Comparison of ENCODE assay signal across 8 cellular contexts in genomic region chr12:44317651-44318126, GRCh38.
A peak's percentile ranks its signal among the peaks of the same experiment; 100 is the strongest.
DNase-seq lines count a peak whose midpoint lies in the region; ATAC-seq and TF ChIP-seq lines count a peak whose summit lies in the region.

No MANE protein-coding gene starts in this region.

- H3K4me3 ChIP-seq in GM12875 (ENCODE audit: low read depth, low read length), result no peak overlapping the region
- H3K4me3 ChIP-seq in astrocyte of the cerebellum (ENCODE audit: low read depth, low read length), result no peak overlapping the region
- no peak overlapping the region for H3K4me3 ChIP-seq in neural cell (ENCODE audit: low read length)

- no peak for TF ChIP-seq EP300 in neural cell (conservative IDR thresholded peaks at IDR 0.05; ENCODE audit: poor library complexity, severe bottlenecking)

- no peak overlapping the region for H3K9ac ChIP-seq in neural cell (ENCODE audit: low read length)

- no peaks in the 10 kb centered on the region for H3K79me2 ChIP-seq in neural cell (replicated peaks; ENCODE audit: insufficient read depth, low read length)

- no peak overlapping the region for H3K4me2 ChIP-seq in neural cell (ENCODE audit: low read length)

- peak; percentile 68 for TF ChIP-seq RAD21 in neural cell (conservative IDR thresholded peaks at IDR 0.05)

- TF ChIP-seq CTCF in 22Rv1 (IDR thresholded peaks at IDR 0.05) (peak; percentile 85), GM12875 (IDR thresholded peaks at IDR 0.05; ENCODE audit: borderline replicate concordance, insufficient read depth, low read depth, low read length) (peak; percentile 54; the same call in 1 of the 2 replicates), astrocyte of the cerebellum (IDR thresholded peaks at IDR 0.05; ENCODE audit: low read depth, low read length, missing control alignments) (peak; percentile 69), neural cell (IDR thresholded peaks at IDR 0.05; ENCODE audit: poor library complexity, severe bottlenecking) (peak; percentile 59)

- no peaks in the 10 kb centered on the region for H3K9me3 ChIP-seq in neural cell (ENCODE audit: low read length)

- H3K9me2 ChIP-seq in neural cell (ENCODE audit: insufficient read depth, low read length), result no peaks in the 10 kb centered on the region

- H4K20me1 ChIP-seq in neural cell (ENCODE audit: insufficient read depth), result no peaks in the 10 kb centered on the region

- no peak overlapping the region for H2AFZ ChIP-seq in neural cell (ENCODE audit: low read depth, low read length)

- H3F3A ChIP-seq in neural cell (ENCODE audit: insufficient read depth, low read length, poor library complexity, severe bottlenecking), result no peaks in the 10 kb centered on the region

- ATAC-seq in HG02642 (IDR thresholded peaks at IDR 0.05; ENCODE audit: poor library complexity, unreplicated experiment), result peak; percentile 81

- no peaks in the 10 kb centered on the region for H3K27me3 ChIP-seq in neural cell (ENCODE audit: insufficient read depth, low read depth, low read length)

- H3K27ac ChIP-seq in 22Rv1, result no peak overlapping the region
- H3K27ac ChIP-seq in neural cell (ENCODE audit: low read length), result no peak overlapping the region

- in situ Hi-C loops in astrocyte of the cerebellum (cut with HindIII; ENCODE audit: low sequenced_read_pairs), result no loop called here

- DNase-seq in NCI-H1105 treated with DMSO at 0.1 percent for 48 hours (lab: John Stamatoyannopoulos, UW) (peak; percentile 67), astrocyte of the cerebellum (ENCODE audit: low read depth) (peak; percentile 9), 8988T (no peak)
- DNase-seq in stimulated activated CD4-positive, alpha-beta T cell treated with anti-CD3 and anti-CD28 coated beads, Interleukin-4, amount 100 ng/mL, for 1 hour, result no peak

- H3K36me3 ChIP-seq in neural cell (ENCODE audit: insufficient read depth, low read length), result no peaks in the 10 kb centered on the region

TF ChIP-seq in neural cell, 6 proteins besides CTCF, POLR2A, EP300 and RAD21:
- TF ChIP-seq SMC3 (conservative IDR thresholded peaks at IDR 0.05; ENCODE audit: poor library complexity) (peak; percentile 71), MXI1 (conservative IDR thresholded peaks at IDR 0.05; ENCODE audit: poor library complexity, severe bottlenecking) (no peak), REST (IDR thresholded peaks at IDR 0.05; ENCODE audit: borderline replicate concordance) (no peak)

Comparison
In these comparisons a context has a peak if more than half of its experiments do, and no peak if none do; other contexts are left out.
1. DNase-seq: peak in NCI-H1105 treated with DMSO at 0.1 percent for 48 hours (single experiment) and astrocyte of the cerebellum (single experiment); none in stimulated activated CD4-positive, alpha-beta T cell treated with anti-CD3 and anti-CD28 coated beads, Interleukin-4, amount 100 ng/mL, for 1 hour (single experiment) and 8988T (single experiment).
2. Peak in every context shown above with its lines, with median percentiles within 50 percentile points of each other: CTCF ChIP-seq.